In the genomic region with DNA sequence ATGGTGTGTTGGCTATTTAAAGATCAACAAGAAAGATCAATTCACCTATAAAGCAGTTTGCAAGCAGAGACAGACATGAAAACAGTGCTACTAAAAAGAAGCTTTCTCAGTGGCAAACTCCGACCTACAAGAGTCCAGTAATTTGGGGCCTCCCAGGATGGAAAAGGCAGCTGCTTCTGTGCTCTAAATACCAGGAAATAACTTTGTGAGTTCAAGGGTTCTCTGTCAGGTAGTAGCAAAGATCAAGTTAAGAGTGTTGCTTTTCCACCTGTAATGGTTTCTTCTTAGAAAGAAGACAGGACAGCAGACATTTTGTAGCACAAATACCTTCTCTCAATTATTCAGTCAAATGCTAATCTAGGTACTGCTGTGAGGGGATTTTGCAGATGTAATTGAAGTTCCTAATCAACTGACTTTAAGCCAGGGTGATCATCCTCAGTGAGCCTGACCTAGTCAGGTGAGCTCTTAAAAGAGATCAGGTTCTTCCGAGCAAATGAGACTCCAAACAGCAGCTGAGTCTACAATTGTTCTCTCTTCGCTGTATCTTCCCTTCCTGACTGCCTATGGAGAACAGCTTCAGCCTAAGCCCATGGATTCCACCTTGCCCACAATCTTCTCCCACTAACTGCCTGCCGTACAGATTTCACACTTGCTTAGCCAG, we compare ENCODE assay signal across 1 cellular context.
A peak's percentile ranks its signal among the peaks of the same experiment; 100 is the strongest.
TF ChIP-seq lines count a peak whose summit lies in the region.

No MANE protein-coding gene starts in this region.

TF ChIP-seq in HepG2, 621 proteins besides CTCF, POLR2A, EP300 and RAD21:
- TF ChIP-seq RBM22 (optimal IDR thresholded peaks at IDR 0.05; ENCODE audit: low read length): peak; percentile 75
- no peak for TF ChIP-seq ZNF276 (CRISPR knock-in tag; IDR thresholded peaks at IDR 0.05; ENCODE audit: low read depth)
